ENCODE assay signal across 8 cellular contexts in the genomic region with DNA sequence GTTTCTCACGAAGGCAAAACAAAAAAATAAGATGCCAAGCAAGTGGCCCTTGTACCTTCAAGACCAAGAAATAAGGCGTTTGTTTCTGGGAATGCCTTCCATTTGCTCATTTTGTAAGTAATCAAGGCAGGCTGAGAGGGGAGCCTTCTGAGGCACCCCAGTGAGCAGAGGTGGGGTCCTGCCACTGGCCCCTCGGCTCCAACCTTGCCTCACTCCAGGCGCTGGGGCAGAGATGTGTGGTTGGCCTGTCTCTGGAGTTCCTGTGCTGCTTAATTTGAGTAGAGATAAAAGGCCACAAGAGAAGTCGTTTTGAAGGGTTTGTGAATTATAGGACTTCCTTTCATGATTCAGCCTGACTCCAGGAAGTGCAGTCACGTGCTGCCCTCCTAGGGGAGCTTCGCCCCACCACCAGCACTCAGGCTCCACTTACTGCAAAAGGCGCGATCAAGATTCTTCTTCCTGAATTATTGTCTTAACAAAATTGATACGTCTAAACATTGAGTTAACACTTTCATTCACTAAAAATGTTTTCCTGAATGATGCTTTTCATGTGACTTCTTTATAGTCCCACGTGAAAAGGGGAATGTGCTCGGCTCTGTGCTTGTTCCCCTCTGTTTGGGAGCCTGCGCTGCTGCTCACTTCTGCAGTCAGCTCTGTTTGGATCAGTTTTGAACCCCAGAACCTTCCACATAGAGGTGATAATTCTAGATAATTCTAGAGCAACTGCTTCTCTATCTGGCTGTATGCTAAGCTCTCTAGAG. TPM values are rescaled to one million over a fixed set of nuclear protein-coding genes. Genes with fewer than 3 reads are reported as not detected.
DNase-seq lines count a peak whose midpoint lies in the region; ATAC-seq and TF ChIP-seq lines count a peak whose summit lies in the region.

No MANE protein-coding gene starts in this region.

- no peak overlapping the region for H3K4me2 ChIP-seq in GM23248 (ENCODE audit: unreplicated experiment)

- 73 to 74% methylated on average over 4 to 10 of the region's 13 CpGs for WGBS in mesodermal cell (ENCODE audit: insufficient coverage in 2 of 2), 2 experiments
- WGBS in GM23248 (ENCODE audit: low coverage in 1 of 2, low lambda C conversion rate in 2 of 2, missing lambda C conversion rate in 2 of 2), 2 experiments: 25 to 27% methylated on average over 13 of the region's 13 CpGs

- no peak overlapping the region for H3K27ac Mint-ChIP-seq in osteocyte (ENCODE audit: unreplicated experiment)

- peak; percentile 42 for ATAC-seq in GM21825 (IDR thresholded peaks at IDR 0.05; ENCODE audit: unreplicated experiment)
- ATAC-seq in HG03571 (IDR thresholded peaks at IDR 0.05; ENCODE audit: unreplicated experiment): no peak

- in situ Hi-C loops in GM23248 (cut with MboI): no loop called here

- H3K4me3 Mint-ChIP-seq in osteocyte (ENCODE audit: unreplicated experiment): no peak overlapping the region

- peaks cover 3% of the 10 kb centered on the region for H3K4me1 Mint-ChIP-seq in osteocyte (ENCODE audit: unreplicated experiment)

- H3K4me1 ChIP-seq in mesodermal cell (ENCODE audit: control insufficient read depth, insufficient read depth, low read length, poor library complexity, severe bottlenecking): no peaks in the 10 kb centered on the region
- no peaks in the 10 kb centered on the region for H3K4me1 ChIP-seq in GM23248 (ENCODE audit: insufficient read depth)

- TF ChIP-seq CTCF in osteocyte (IDR thresholded peaks at IDR 0.05): no peak

- H3K9me3 Mint-ChIP-seq in osteocyte (ENCODE audit: unreplicated experiment): no peaks in the 10 kb centered on the region

- peak; percentile 82 for DNase-seq in Daoy (ENCODE audit: low read depth)
- peak; percentile 5 for DNase-seq in RPMI7951 (ENCODE audit: low read depth)
- no peak for DNase-seq in NCI-H146 (lab: John Stamatoyannopoulos, UW)
- DNase-seq in GM23248: no peak
- DNase-seq in osteocyte (ENCODE audit: extremely low spot score, unreplicated experiment): no peak

- H3K27ac ChIP-seq in mesodermal cell (ENCODE audit: low read depth, low read length, severe bottlenecking): peak overlapping the region; percentile 45
- no peak overlapping the region for H3K27ac ChIP-seq in GM23248

- peaks cover 8% of the 10 kb centered on the region for H3K27me3 Mint-ChIP-seq in osteocyte (ENCODE audit: unreplicated experiment)

- H3K9me2 ChIP-seq in GM23248 (ENCODE audit: insufficient read depth): no peaks in the 10 kb centered on the region

- H2AFZ ChIP-seq in GM23248: no peak overlapping the region

- no peaks in the 10 kb centered on the region for H3K36me3 ChIP-seq in mesodermal cell (ENCODE audit: control insufficient read depth, insufficient read depth, low read length)
- no peaks in the 10 kb centered on the region for H3K36me3 ChIP-seq in GM23248 (ENCODE audit: low read depth)

- no peaks in the 10 kb centered on the region for H3F3A ChIP-seq in GM23248 (ENCODE audit: insufficient read depth)

- H3K9ac ChIP-seq in GM23248: no peak overlapping the region

- H3K27me3 ChIP-seq in GM23248 (replicated peaks; ENCODE audit: insufficient read depth): no peaks in the 10 kb centered on the region; the same call in 1 of the 2 replicates

- H3K36me3 Mint-ChIP-seq in osteocyte (ENCODE audit: unreplicated experiment): no peaks in the 10 kb centered on the region

- no peaks in the 10 kb centered on the region for H3K79me2 ChIP-seq in GM23248 (ENCODE audit: insufficient read depth)

- H3K9me3 ChIP-seq in mesodermal cell (ENCODE audit: control insufficient read depth, low read length): no peaks in the 10 kb centered on the region
- no peaks in the 10 kb centered on the region for H3K9me3 ChIP-seq in GM23248 (ENCODE audit: low read depth)

- no peaks in the 10 kb centered on the region for H4K20me1 ChIP-seq in GM23248 (ENCODE audit: insufficient read depth)

- H3K4me3 ChIP-seq in mesodermal cell (ENCODE audit: extremely low read depth, insufficient read depth, low read length, poor library complexity, severe bottlenecking) (no peak overlapping the region), GM23248 (no peak overlapping the region)

RNA-seq across cellular contexts. Expression of gene SYK, which starts 13.7 kb away (rescaled TPM):
- 9.4 and 10.0 TPM in 2 replicates for total RNA-seq in Daoy (2014; rRNA removed; shearing (Covaris generic))
- not detected in 2 replicates for total RNA-seq in RPMI7951 (2014; rRNA removed; shearing (Covaris generic))
- 0.07 TPM for polyA plus RNA-seq in mesodermal cell (2013, experiment 1 of 2)
- not detected for polyA plus RNA-seq in mesodermal cell (2013, experiment 2 of 2)
- total RNA-seq in GM23248 (2014; rRNA removed; shearing (Covaris generic)): not detected in 2 replicates
- 0.18 TPM in 1 of 2 replicates, not detected in the other for polyA plus RNA-seq in GM23248 (2016; fragmentation: Nextera tagmentation; extraction: Ambion mirVana)
- not detected in 2 replicates for total RNA-seq in osteocyte

Comparison
In these comparisons a context has a peak if more than half of its experiments do, and no peak if none do; other contexts are left out.
1. DNase-seq: peak in Daoy (single experiment) and RPMI7951 (single experiment); none in NCI-H146 (single experiment), GM23248 (single experiment) and osteocyte (single experiment).
2. RNA of gene SYK, which starts 13.7 kb away (total RNA-seq): 9.4 to 10.0 TPM in Daoy; not detected in RPMI7951, not detected in GM23248 and not detected in osteocyte; every median in the first group is over 10 times any median in the second.